ENCODE assay signal across 35 cellular contexts in the genomic region with DNA sequence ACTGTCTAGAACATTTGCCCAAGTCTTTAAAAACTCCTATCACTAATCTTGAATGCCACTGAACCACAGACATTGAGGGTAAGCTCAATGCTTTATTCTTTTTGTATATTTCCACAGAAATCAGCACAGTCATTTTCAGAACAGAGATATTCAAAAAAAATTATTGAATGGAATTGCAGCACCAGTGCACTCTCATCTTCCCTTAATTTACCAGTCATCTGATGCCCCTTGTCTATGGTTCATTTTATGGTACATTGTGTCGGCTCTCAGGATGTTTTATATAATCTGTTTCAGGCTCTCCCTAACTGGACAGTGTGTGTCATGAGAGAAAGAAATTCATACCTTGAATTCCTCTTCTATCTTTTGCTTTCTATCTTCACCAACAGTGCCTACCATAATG.
"Had no signal": no experiment of that assay in that cellular context is flagged by ENCODE, and none has a peak within 500 bp of the region (broad histone marks: within the 10 kb centered on the region; RNA-seq: fewer than 3 reads in every experiment).

No MANE protein-coding gene starts in this region.

- DNase-seq: activated CD4-positive, alpha-beta memory T cell treated with anti-CD3 and anti-CD28 coated beads, Interleukin-2, amount 10 ng/mL, durations not matched to agents 7 days and 5 days; activated CD4-positive, alpha-beta T cell treated with anti-CD3 and anti-CD28 coated beads for 1 hour; activated CD4-positive, alpha-beta T cell treated with anti-CD3 and anti-CD28 coated beads for 36 hours; activated CD4-positive, alpha-beta T cell treated with anti-CD3 and anti-CD28 coated beads for 48 hours; activated CD4-positive, alpha-beta T cell treated with anti-CD3 and anti-CD28 coated beads, Interleukin-2, amount 10 ng/mL, durations not matched to agents 7 days and 5 days; activated CD4-positive, alpha-beta T cell treated with anti-CD3 and anti-CD28 coated beads, Interleukin-2, amount 50 U/mL, for 48 hours; activated CD4-positive, CD25-positive, alpha-beta regulatory T cell; activated CD8-positive, alpha-beta memory T cell treated with anti-CD3 and anti-CD28 coated beads for 24 hours; activated CD8-positive, alpha-beta memory T cell treated with anti-CD3 and anti-CD28 coated beads, Interleukin-2, amount 10 ng/mL, durations not matched to agents 7 days and 5 days; activated CD8-positive, alpha-beta memory T cell treated with anti-CD3 and anti-CD28 coated beads, Interleukin-2, amount 50 U/mL, for 48 hours; activated CD8-positive, alpha-beta T cell treated with anti-CD3 and anti-CD28 coated beads, Interleukin-2, amount 10 ng/mL, durations not matched to agents 7 days and 5 days; activated effector memory CD4-positive, alpha-beta T cell treated with anti-CD3 and anti-CD28 coated beads, Interleukin-2, amount 50 U/mL, for 16 hours; activated gamma-delta T cell treated with Interleukin-2 at 50 U/mL for 16 hours; activated naive CD4-positive, alpha-beta T cell; activated naive CD4-positive, alpha-beta T cell treated with anti-CD3 and anti-CD28 coated beads for 36 hours; activated naive CD4-positive, alpha-beta T cell treated with anti-CD3 and anti-CD28 coated beads, Interleukin-2, amount 50 U/mL, for 16 hours; activated naive CD8-positive, alpha-beta T cell treated with anti-CD3 and anti-CD28 coated beads for 36 hours; activated T-cell treated with anti-CD3 and anti-CD28 coated beads, Interleukin-2, amount 50 U/mL, for 1 hour; activated T-cell treated with anti-CD3 and anti-CD28 coated beads, Interleukin-2, amount 50 U/mL, for 4 hours; activated T-cell treated with anti-CD3 and anti-CD28 coated beads, Interleukin-2, amount 50 U/mL, for 72 hours; adrenal gland; amniotic stem cell; aorta; body of pancreas; brain microvascular endothelial cell; central memory CD4-positive, alpha-beta T cell; T-helper 1 cell; T-helper 9 cell had no signal

- ATAC-seq: activated CD4-positive, alpha-beta T cell treated with anti-CD3 and anti-CD28 coated beads for 36 hours; activated CD8-positive, alpha-beta memory T cell treated with anti-CD3 and anti-CD28 coated beads, Interleukin-2, amount 10 ng/mL, durations not matched to agents 7 days and 5 days; activated CD8-positive, alpha-beta T cell treated with anti-CD3 and anti-CD28 coated beads, Interleukin-2, amount 10 ng/mL, durations not matched to agents 7 days and 5 days; activated naive CD4-positive, alpha-beta T cell treated with anti-CD3 and anti-CD28 coated beads, Interleukin-2, amount 50 U/mL, for 72 hours; activated T-cell treated with anti-CD3 and anti-CD28 coated beads, Interleukin-2, amount 50 U/mL, for 4 hours; activated T-cell treated with anti-CD3 and anti-CD28 coated beads, Interleukin-2, amount 50 U/mL, for 72 hours; activated T-helper 17 cell treated with anti-CD3 and anti-CD28 coated beads, Interleukin-2, amount 50 U/mL, for 72 hours; body of pancreas had no signal

- H3K4me3 Mint-ChIP-seq: activated CD4-positive, alpha-beta memory T cell treated with anti-CD3 and anti-CD28 coated beads, Interleukin-2, amount 10 ng/mL, durations not matched to agents 7 days and 5 days; activated CD4-positive, alpha-beta T cell treated with anti-CD3 and anti-CD28 coated beads for 36 hours; activated CD4-positive, alpha-beta T cell treated with anti-CD3 and anti-CD28 coated beads, Interleukin-2, amount 10 ng/mL, durations not matched to agents 7 days and 5 days; activated CD8-positive, alpha-beta memory T cell treated with anti-CD3 and anti-CD28 coated beads, Interleukin-2, amount 10 ng/mL, durations not matched to agents 7 days and 5 days; activated CD8-positive, alpha-beta T cell treated with anti-CD3 and anti-CD28 coated beads, Interleukin-2, amount 10 ng/mL, durations not matched to agents 7 days and 5 days; activated naive CD4-positive, alpha-beta T cell treated with anti-CD3 and anti-CD28 coated beads for 36 hours; activated naive CD8-positive, alpha-beta T cell treated with anti-CD3 and anti-CD28 coated beads for 36 hours; activated T-cell treated with anti-CD3 and anti-CD28 coated beads, Interleukin-2, amount 50 U/mL, for 4 hours; activated T-cell treated with anti-CD3 and anti-CD28 coated beads, Interleukin-2, amount 50 U/mL, for 72 hours; activated T-helper 1 cell treated with anti-CD3 and anti-CD28 coated beads, Interleukin-12 subunit alpha, Interleukin-12 subunit beta, Interleukin-2, Interleukin-4 antibody, amounts not matched to agents 30 ng/mL and 10 ng/mL and 1 ng/mL, durations not matched to agents 14 hours and 24 hours and 36 hours; activated T-helper 17 cell treated with anti-CD3 and anti-CD28 coated beads, Interleukin-2, amount 50 U/mL, for 72 hours; T-helper 1 cell treated with Interleukin-12 subunit alpha and Interleukin-12 subunit beta and Interleukin-4 antibody, amounts not matched to agents 30 μg/mL and 1 μg/mL, for 36 hours; T-helper 2 cell treated with Interferon-gamma antibody and Interleukin-4, amounts not matched to agents 5 μg/mL and 100 μg/mL, for 36 hours had no signal

- H3K36me3 Mint-ChIP-seq: activated CD8-positive, alpha-beta memory T cell treated with anti-CD3 and anti-CD28 coated beads, Interleukin-2, amount 10 ng/mL, durations not matched to agents 7 days and 5 days; activated naive CD4-positive, alpha-beta T cell treated with anti-CD3 and anti-CD28 coated beads, Interleukin-2, amount 50 U/mL, for 72 hours; activated naive CD8-positive, alpha-beta T cell treated with anti-CD3 and anti-CD28 coated beads for 36 hours had no signal

- H3K4me1 ChIP-seq: breast epithelium had no signal

- H3K27ac ChIP-seq: adrenal gland, body of pancreas, brain microvascular endothelial cell, breast epithelium, VCaP had no signal

- H3K27me3 ChIP-seq: adrenal gland, body of pancreas, breast epithelium had no signal

- H3K27ac Mint-ChIP-seq: activated CD4-positive, alpha-beta memory T cell treated with anti-CD3 and anti-CD28 coated beads, Interleukin-2, amount 10 ng/mL, durations not matched to agents 7 days and 5 days; activated CD4-positive, alpha-beta T cell treated with anti-CD3 and anti-CD28 coated beads for 36 hours; activated CD4-positive, alpha-beta T cell treated with anti-CD3 and anti-CD28 coated beads, Interleukin-2, amount 10 ng/mL, durations not matched to agents 7 days and 5 days; activated CD8-positive, alpha-beta memory T cell treated with anti-CD3 and anti-CD28 coated beads, Interleukin-2, amount 10 ng/mL, durations not matched to agents 7 days and 5 days; activated CD8-positive, alpha-beta T cell treated with anti-CD3 and anti-CD28 coated beads, Interleukin-2, amount 10 ng/mL, durations not matched to agents 7 days and 5 days; activated naive CD4-positive, alpha-beta T cell treated with anti-CD3 and anti-CD28 coated beads for 36 hours; activated naive CD4-positive, alpha-beta T cell treated with anti-CD3 and anti-CD28 coated beads, Interleukin-2, amount 50 U/mL, for 72 hours; activated naive CD8-positive, alpha-beta T cell treated with anti-CD3 and anti-CD28 coated beads for 36 hours; activated T-cell treated with anti-CD3 and anti-CD28 coated beads, Interleukin-2, amount 50 U/mL, for 72 hours; activated T-helper 1 cell treated with anti-CD3 and anti-CD28 coated beads, Interleukin-12 subunit alpha, Interleukin-12 subunit beta, Interleukin-2, Interleukin-4 antibody, amounts not matched to agents 30 ng/mL and 10 ng/mL and 1 ng/mL, durations not matched to agents 14 hours and 24 hours and 36 hours; activated T-helper 17 cell treated with anti-CD3 and anti-CD28 coated beads, Interleukin-2, amount 50 U/mL, for 72 hours; T-helper 1 cell treated with Interleukin-12 subunit alpha and Interleukin-12 subunit beta and Interleukin-4 antibody, amounts not matched to agents 30 μg/mL and 1 μg/mL, for 36 hours; T-helper 2 cell treated with Interferon-gamma antibody and Interleukin-4, amounts not matched to agents 5 μg/mL and 100 μg/mL, for 36 hours had no signal

- H3K9me3 Mint-ChIP-seq: activated CD4-positive, alpha-beta memory T cell treated with anti-CD3 and anti-CD28 coated beads, Interleukin-2, amount 10 ng/mL, durations not matched to agents 7 days and 5 days; activated CD4-positive, alpha-beta T cell treated with anti-CD3 and anti-CD28 coated beads, Interleukin-2, amount 10 ng/mL, durations not matched to agents 7 days and 5 days; activated naive CD4-positive, alpha-beta T cell treated with anti-CD3 and anti-CD28 coated beads for 36 hours; activated naive CD4-positive, alpha-beta T cell treated with anti-CD3 and anti-CD28 coated beads, Interleukin-2, amount 50 U/mL, for 72 hours; activated naive CD8-positive, alpha-beta T cell treated with anti-CD3 and anti-CD28 coated beads for 36 hours; activated T-cell treated with anti-CD3 and anti-CD28 coated beads, Interleukin-2, amount 50 U/mL, for 4 hours; activated T-helper 1 cell treated with anti-CD3 and anti-CD28 coated beads, Interleukin-12 subunit alpha, Interleukin-12 subunit beta, Interleukin-2, Interleukin-4 antibody, amounts not matched to agents 30 ng/mL and 10 ng/mL and 1 ng/mL, durations not matched to agents 14 hours and 24 hours and 36 hours; activated T-helper 17 cell treated with anti-CD3 and anti-CD28 coated beads, Interleukin-2, amount 50 U/mL, for 72 hours; T-helper 1 cell treated with Interleukin-12 subunit alpha and Interleukin-12 subunit beta and Interleukin-4 antibody, amounts not matched to agents 30 μg/mL and 1 μg/mL, for 36 hours; T-helper 2 cell treated with Interferon-gamma antibody and Interleukin-4, amounts not matched to agents 5 μg/mL and 100 μg/mL, for 36 hours had no signal
